2 cellular contexts compared by ENCODE assay signal in the genomic region with DNA sequence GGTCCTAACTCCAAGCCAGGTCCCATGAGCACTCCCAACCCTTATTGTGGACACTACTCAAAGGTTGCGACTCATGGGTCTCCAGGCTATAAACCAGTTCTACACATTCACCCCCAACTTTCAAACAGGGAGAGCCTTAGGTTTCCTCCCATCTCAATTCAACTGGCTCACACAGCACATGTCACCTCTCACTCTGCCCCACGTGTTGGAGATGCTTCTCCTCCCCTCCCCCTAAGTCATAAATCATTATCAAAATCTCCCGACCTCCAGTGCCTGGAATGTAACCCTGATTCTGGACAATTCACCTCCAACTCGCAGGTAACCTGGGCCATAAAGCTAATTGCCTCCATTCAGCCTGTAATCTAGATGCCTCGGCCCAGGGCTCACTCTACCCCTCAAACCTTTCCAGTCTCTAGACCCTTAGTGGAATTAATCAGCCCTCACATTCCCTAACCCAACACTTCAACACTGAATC.
TF ChIP-seq lines count a peak whose summit lies in the region.

No MANE protein-coding gene starts in this region.

TF ChIP-seq in GM23338, 12 proteins besides CTCF, POLR2A, EP300 and RAD21 (continues in another document):
- no peak for TF ChIP-seq POLR2AphosphoS5 (IDR thresholded peaks at IDR 0.05; ENCODE audit: low read depth)
- TF ChIP-seq, protein P1, sequence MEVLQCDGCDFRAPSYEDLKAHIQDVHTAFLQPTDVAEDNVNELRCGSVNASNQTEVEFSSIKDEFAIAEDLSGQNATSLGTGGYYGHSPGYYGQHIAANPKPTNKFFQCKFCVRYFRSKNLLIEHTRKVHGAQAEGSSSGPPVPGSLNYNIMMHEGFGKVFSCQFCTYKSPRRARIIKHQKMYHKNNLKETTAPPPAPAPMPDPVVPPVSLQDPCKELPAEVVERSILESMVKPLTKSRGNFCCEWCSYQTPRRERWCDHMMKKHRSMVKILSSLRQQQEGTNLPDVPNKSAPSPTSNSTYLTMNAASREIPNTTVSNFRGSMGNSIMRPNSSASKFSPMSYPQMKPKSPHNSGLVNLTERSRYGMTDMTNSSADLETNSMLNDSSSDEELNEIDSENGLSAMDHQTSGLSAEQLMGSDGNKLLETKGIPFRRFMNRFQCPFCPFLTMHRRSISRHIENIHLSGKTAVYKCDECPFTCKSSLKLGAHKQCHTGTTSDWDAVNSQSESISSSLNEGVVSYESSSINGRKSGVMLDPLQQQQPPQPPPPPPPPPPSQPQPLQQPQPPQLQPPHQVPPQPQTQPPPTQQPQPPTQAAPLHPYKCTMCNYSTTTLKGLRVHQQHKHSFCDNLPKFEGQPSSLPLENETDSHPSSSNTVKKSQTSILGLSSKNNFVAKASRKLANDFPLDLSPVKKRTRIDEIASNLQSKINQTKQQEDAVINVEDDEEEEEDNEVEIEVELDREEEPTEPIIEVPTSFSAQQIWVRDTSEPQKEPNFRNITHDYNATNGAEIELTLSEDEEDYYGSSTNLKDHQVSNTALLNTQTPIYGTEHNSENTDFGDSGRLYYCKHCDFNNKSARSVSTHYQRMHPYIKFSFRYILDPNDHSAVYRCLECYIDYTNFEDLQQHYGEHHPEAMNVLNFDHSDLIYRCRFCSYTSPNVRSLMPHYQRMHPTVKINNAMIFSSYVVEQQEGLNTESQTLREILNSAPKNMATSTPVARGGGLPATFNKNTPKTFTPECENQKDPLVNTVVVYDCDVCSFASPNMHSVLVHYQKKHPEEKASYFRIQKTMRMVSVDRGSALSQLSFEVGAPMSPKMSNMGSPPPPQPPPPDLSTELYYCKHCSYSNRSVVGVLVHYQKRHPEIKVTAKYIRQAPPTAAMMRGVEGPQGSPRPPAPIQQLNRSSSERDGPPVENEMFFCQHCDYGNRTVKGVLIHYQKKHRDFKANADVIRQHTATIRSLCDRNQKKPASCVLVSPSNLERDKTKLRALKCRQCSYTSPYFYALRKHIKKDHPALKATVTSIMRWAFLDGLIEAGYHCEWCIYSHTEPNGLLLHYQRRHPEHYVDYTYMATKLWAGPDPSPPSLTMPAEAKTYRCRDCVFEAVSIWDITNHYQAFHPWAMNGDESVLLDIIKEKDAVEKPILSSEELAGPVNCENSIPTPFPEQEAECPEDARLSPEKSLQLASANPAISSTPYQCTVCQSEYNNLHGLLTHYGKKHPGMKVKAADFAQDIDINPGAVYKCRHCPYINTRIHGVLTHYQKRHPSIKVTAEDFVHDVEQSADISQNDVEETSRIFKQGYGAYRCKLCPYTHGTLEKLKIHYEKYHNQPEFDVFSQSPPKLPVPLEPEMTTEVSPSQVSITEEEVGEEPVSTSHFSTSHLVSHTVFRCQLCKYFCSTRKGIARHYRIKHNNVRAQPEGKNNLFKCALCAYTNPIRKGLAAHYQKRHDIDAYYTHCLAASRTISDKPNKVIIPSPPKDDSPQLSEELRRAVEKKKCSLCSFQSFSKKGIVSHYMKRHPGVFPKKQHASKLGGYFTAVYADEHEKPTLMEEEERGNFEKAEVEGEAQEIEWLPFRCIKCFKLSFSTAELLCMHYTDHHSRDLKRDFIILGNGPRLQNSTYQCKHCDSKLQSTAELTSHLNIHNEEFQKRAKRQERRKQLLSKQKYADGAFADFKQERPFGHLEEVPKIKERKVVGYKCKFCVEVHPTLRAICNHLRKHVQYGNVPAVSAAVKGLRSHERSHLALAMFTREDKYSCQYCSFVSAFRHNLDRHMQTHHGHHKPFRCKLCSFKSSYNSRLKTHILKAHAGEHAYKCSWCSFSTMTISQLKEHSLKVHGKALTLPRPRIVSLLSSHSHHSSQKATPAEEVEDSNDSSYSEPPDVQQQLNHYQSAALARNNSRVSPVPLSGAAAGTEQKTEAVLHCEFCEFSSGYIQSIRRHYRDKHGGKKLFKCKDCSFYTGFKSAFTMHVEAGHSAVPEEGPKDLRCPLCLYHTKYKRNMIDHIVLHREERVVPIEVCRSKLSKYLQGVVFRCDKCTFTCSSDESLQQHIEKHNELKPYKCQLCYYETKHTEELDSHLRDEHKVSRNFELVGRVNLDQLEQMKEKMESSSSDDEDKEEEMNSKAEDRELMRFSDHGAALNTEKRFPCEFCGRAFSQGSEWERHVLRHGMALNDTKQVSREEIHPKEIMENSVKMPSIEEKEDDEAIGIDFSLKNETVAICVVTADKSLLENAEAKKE (CRISPR knock-in tag; IDR thresholded peaks at IDR 0.05) = no peak
- no peak for TF ChIP-seq ZNF114 (CRISPR knock-in tag; IDR thresholded peaks at IDR 0.05)
- no peak for TF ChIP-seq NANOG (IDR thresholded peaks at IDR 0.05; ENCODE audit: borderline replicate concordance)
- TF ChIP-seq, protein P2, sequence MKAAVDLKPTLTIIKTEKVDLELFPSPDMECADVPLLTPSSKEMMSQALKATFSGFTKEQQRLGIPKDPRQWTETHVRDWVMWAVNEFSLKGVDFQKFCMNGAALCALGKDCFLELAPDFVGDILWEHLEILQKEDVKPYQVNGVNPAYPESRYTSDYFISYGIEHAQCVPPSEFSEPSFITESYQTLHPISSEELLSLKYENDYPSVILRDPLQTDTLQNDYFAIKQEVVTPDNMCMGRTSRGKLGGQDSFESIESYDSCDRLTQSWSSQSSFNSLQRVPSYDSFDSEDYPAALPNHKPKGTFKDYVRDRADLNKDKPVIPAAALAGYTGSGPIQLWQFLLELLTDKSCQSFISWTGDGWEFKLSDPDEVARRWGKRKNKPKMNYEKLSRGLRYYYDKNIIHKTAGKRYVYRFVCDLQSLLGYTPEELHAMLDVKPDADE (IDR thresholded peaks at IDR 0.05) = no peak
- no peak for TF ChIP-seq EZH2phosphoT487 (IDR thresholded peaks at IDR 0.05; ENCODE audit: unreplicated experiment)
- TF ChIP-seq CREB1 (CRISPR knock-in tag; IDR thresholded peaks at IDR 0.05; ENCODE audit: low read depth) = no peak
- no peak for TF ChIP-seq ZNF331 (CRISPR knock-in tag; IDR thresholded peaks at IDR 0.05; ENCODE audit: low read depth)
- no peak for TF ChIP-seq STAT1 (IDR thresholded peaks at IDR 0.05; ENCODE audit: unreplicated experiment)
- no peak for TF ChIP-seq JUNB (IDR thresholded peaks at IDR 0.05; ENCODE audit: unreplicated experiment)
- TF ChIP-seq EZH2 (IDR thresholded peaks at IDR 0.05; ENCODE audit: low read depth, unreplicated experiment) = no peak

TF ChIP-seq in endothelial cell of umbilical vein, 7 proteins besides CTCF, POLR2A, EP300 and RAD21:
- TF ChIP-seq JUN (IDR thresholded peaks at IDR 0.05; ENCODE audit: borderline replicate concordance, insufficient read depth, insufficient read length, low read depth) = no peak
- TF ChIP-seq, protein P3, sequence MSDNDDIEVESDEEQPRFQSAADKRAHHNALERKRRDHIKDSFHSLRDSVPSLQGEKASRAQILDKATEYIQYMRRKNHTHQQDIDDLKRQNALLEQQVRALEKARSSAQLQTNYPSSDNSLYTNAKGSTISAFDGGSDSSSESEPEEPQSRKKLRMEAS (IDR thresholded peaks at IDR 0.05; ENCODE audit: insufficient read depth, insufficient read length) = peak; percentile 64
